Comparison of ENCODE assay signal across 8 cellular contexts in genomic region chr6:159151266-159151855, GRCh38. TPM values are rescaled to one million over a fixed set of nuclear protein-coding genes. Genes with fewer than 3 reads are reported as not detected.
DNase-seq lines count a peak whose midpoint lies in the region; FAIRE-seq and TF ChIP-seq lines count a peak whose summit lies in the region.

No MANE protein-coding gene starts in this region.

- 17 to 24% (median 20%) methylated on average over 7 of the region's 7 CpGs for WGBS in ovary, 3 donors

- no peak overlapping the region for H3K27ac ChIP-seq in ovary

- intact Hi-C loops in ovary (cut with DNase I), result no loop called here
- intact Hi-C loops in activated T-helper 2 cell treated with anti-CD3 and anti-CD28 coated beads, Interferon-gamma antibody, Interleukin-2, Interleukin-4, amounts not matched to agents 10 μg/mL and 5 μg/mL and 100 μg/mL, durations not matched to agents 14 hours and 24 hours and 36 hours (cut with micrococcal nuclease), result no loop called here

- H3K27ac Mint-ChIP-seq in activated CD4-positive, alpha-beta T cell treated with anti-CD3 and anti-CD28 coated beads, Interleukin-2, amount 10 ng/mL, durations not matched to agents 7 days and 5 days, result no peak overlapping the region
- no peak overlapping the region for H3K27ac Mint-ChIP-seq in activated T-helper 2 cell treated with anti-CD3 and anti-CD28 coated beads, Interferon-gamma antibody, Interleukin-2, Interleukin-4, amounts not matched to agents 10 μg/mL and 5 μg/mL and 100 μg/mL, durations not matched to agents 14 hours and 24 hours and 36 hours

- TF ChIP-seq CTCF in GM10248 (IDR thresholded peaks at IDR 0.05; ENCODE audit: control extremely low read depth, extremely low read depth, low read depth, missing control alignments) (peak; percentile 68), ovary (IDR thresholded peaks at IDR 0.05) (peak in 1 of 3 donors; percentile 11)

- H3K9me3 Mint-ChIP-seq in activated CD4-positive, alpha-beta T cell treated with anti-CD3 and anti-CD28 coated beads, Interleukin-2, amount 10 ng/mL, durations not matched to agents 7 days and 5 days, result peaks cover 5% of the 10 kb centered on the region
- H3K9me3 Mint-ChIP-seq in activated T-helper 2 cell treated with anti-CD3 and anti-CD28 coated beads, Interferon-gamma antibody, Interleukin-2, Interleukin-4, amounts not matched to agents 10 μg/mL and 5 μg/mL and 100 μg/mL, durations not matched to agents 14 hours and 24 hours and 36 hours, result peaks cover 11% of the 10 kb centered on the region

- TF ChIP-seq EP300 in ovary (IDR thresholded peaks at IDR 0.05), result no peak

- H3K4me3 ChIP-seq in ovary, result no peak overlapping the region

- H3K36me3 Mint-ChIP-seq in activated CD4-positive, alpha-beta T cell treated with anti-CD3 and anti-CD28 coated beads, Interleukin-2, amount 10 ng/mL, durations not matched to agents 7 days and 5 days (ENCODE audit: low read depth), result peaks cover 4% of the 10 kb centered on the region
- H3K36me3 Mint-ChIP-seq in activated T-helper 2 cell treated with anti-CD3 and anti-CD28 coated beads, Interferon-gamma antibody, Interleukin-2, Interleukin-4, amounts not matched to agents 10 μg/mL and 5 μg/mL and 100 μg/mL, durations not matched to agents 14 hours and 24 hours and 36 hours (ENCODE audit: low read depth), result no peaks in the 10 kb centered on the region

- no peak for TF ChIP-seq POLR2A in ovary (IDR thresholded peaks at IDR 0.05)

- H3K27me3 Mint-ChIP-seq in activated CD4-positive, alpha-beta T cell treated with anti-CD3 and anti-CD28 coated beads, Interleukin-2, amount 10 ng/mL, durations not matched to agents 7 days and 5 days, result peaks cover 36% of the 10 kb centered on the region
- H3K27me3 Mint-ChIP-seq in activated T-helper 2 cell treated with anti-CD3 and anti-CD28 coated beads, Interferon-gamma antibody, Interleukin-2, Interleukin-4, amounts not matched to agents 10 μg/mL and 5 μg/mL and 100 μg/mL, durations not matched to agents 14 hours and 24 hours and 36 hours (ENCODE audit: low read depth), result peaks cover 36% of the 10 kb centered on the region

- no peak overlapping the region for H3K4me3 Mint-ChIP-seq in activated CD4-positive, alpha-beta T cell treated with anti-CD3 and anti-CD28 coated beads, Interleukin-2, amount 10 ng/mL, durations not matched to agents 7 days and 5 days
- no peak overlapping the region for H3K4me3 Mint-ChIP-seq in activated T-helper 2 cell treated with anti-CD3 and anti-CD28 coated beads, Interferon-gamma antibody, Interleukin-2, Interleukin-4, amounts not matched to agents 10 μg/mL and 5 μg/mL and 100 μg/mL, durations not matched to agents 14 hours and 24 hours and 36 hours (ENCODE audit: low read depth)

- no peaks in the 10 kb centered on the region for H3K27me3 ChIP-seq in ovary

- no peaks in the 10 kb centered on the region for H3K4me1 ChIP-seq in ovary (ENCODE audit: insufficient read depth)

- POLR2A ChIA-PET in GM10248 (lab: Yijun Ruan, JAX), result no interaction called here
- POLR2A ChIA-PET in activated CD4-positive, alpha-beta T cell treated with anti-CD3 and anti-CD28 coated beads, Interleukin-2, amount 10 ng/mL, durations not matched to agents 7 days and 5 days (lab: Charles Lee), result no interaction called here

- H3K4me1 Mint-ChIP-seq in activated CD4-positive, alpha-beta T cell treated with anti-CD3 and anti-CD28 coated beads, Interleukin-2, amount 10 ng/mL, durations not matched to agents 7 days and 5 days, result peaks cover 2% of the 10 kb centered on the region
- peaks cover 2% of the 10 kb centered on the region for H3K4me1 Mint-ChIP-seq in activated T-helper 2 cell treated with anti-CD3 and anti-CD28 coated beads, Interferon-gamma antibody, Interleukin-2, Interleukin-4, amounts not matched to agents 10 μg/mL and 5 μg/mL and 100 μg/mL, durations not matched to agents 14 hours and 24 hours and 36 hours (ENCODE audit: low read depth)

- CTCF ChIA-PET in GM10248 (lab: Yijun Ruan, JAX), result interaction anchor here (0.8 to 1.0 kb wide), 5 partner anchors 9 to 937 kb away, joined by 3 to 13 read pairs (median 3); no protein-coding TSS in a partner anchor
- CTCF ChIA-PET in activated CD4-positive, alpha-beta T cell treated with anti-CD3 and anti-CD28 coated beads, Interleukin-2, amount 10 ng/mL, durations not matched to agents 7 days and 5 days (lab: Charles Lee), result interaction anchor here (0.6 to 1.5 kb wide), 3 partner anchors 11 to 552 kb away, joined by 3 to 4 read pairs (median 3); no protein-coding TSS in a partner anchor

- H3K36me3 ChIP-seq in ovary, result no peaks in the 10 kb centered on the region

- peak; percentile 51 for FAIRE-seq in A204.1 (lab: Jason Lieb, UNC)

- DNase-seq in GM10248 (ENCODE audit: extremely low spot score) (peak; percentile 59), NCI-H1105 treated with DMSO at 0.1 percent for 48 hours (lab: John Stamatoyannopoulos, UW) (peak; percentile 53), fibroblast of gingiva (ENCODE audit: low read depth) (peak; percentile 50), ovary (peak in 3 of 5 donors; percentile 34 to 60 (median 46)), NCI-H1436 (lab: John Stamatoyannopoulos, UW) (no peak)
- DNase-seq in activated CD4-positive, alpha-beta T cell treated with anti-CD3 and anti-CD28 coated beads, Interleukin-2, amount 10 ng/mL, durations not matched to agents 7 days and 5 days, result peak; percentile 35
- DNase-seq in activated T-helper 2 cell treated with anti-CD3 and anti-CD28 coated beads, Interferon-gamma antibody, Interleukin-2, Interleukin-4, amounts not matched to agents 10 μg/mL and 5 μg/mL and 100 μg/mL, durations not matched to agents 14 hours and 24 hours and 36 hours (ENCODE audit: low spot score), result no peak

- H3K9me3 ChIP-seq in ovary, result no peaks in the 10 kb centered on the region

RNA-seq across cellular contexts. Expression of gene FNDC1, which starts 17.8 kb away (rescaled TPM):
- total RNA-seq in activated CD4-positive, alpha-beta T cell treated with anti-CD3 and anti-CD28 coated beads, Interleukin-2, amount 10 ng/mL, durations not matched to agents 7 days and 5 days, result not detected
- 1 to 10 TPM in 4 of 7 donors, under 1 TPM in 3; 0.08 to 2.1 (median 1.1) TPM for total RNA-seq in ovary
- polyA plus RNA-seq in ovary, result 1 to 10 TPM in 1 of 2 donors, under 1 TPM in 1; 0.29 to 7.3 TPM
- total RNA-seq in activated T-helper 2 cell treated with anti-CD3 and anti-CD28 coated beads, Interferon-gamma antibody, Interleukin-2, Interleukin-4, amounts not matched to agents 10 μg/mL and 5 μg/mL and 100 μg/mL, durations not matched to agents 14 hours and 24 hours and 36 hours, result 0.05 TPM in 1 of 2 replicates, not detected in the other

Comparison
In these comparisons a context has a peak if more than half of its experiments do, and no peak if none do; other contexts are left out.
1. DNase-seq: peak in GM10248 (single experiment), NCI-H1105 treated with DMSO at 0.1 percent for 48 hours (single experiment), activated CD4-positive, alpha-beta T cell treated with anti-CD3 and anti-CD28 coated beads, Interleukin-2, amount 10 ng/mL, durations not matched to agents 7 days and 5 days (single experiment), fibroblast of gingiva (single experiment) and ovary (3 of 5); none in activated T-helper 2 cell treated with anti-CD3 and anti-CD28 coated beads, Interferon-gamma antibody, Interleukin-2, Interleukin-4, amounts not matched to agents 10 μg/mL and 5 μg/mL and 100 μg/mL, durations not matched to agents 14 hours and 24 hours and 36 hours (single experiment) and NCI-H1436 (single experiment).